35 cellular contexts compared by ENCODE assay signal in the genomic region with DNA sequence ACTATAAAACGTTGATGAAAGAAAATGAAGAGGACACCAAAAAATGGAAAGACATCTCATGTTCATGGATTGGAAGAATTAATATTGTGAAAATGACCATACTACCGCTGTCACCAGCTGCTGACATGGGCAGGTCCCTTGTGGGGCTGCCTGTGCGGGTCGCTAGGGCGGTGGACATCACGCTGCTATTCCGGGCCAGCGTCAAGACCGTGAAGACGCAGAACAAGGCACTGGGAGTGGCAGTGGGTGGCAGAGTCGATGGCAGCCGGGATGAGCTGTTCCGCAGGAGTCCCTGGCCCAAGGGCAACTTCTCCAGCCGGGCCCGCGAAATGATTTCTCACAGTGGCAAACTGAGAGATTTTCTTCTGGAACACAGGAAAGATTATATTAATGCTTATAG. TPM values are rescaled to one million over a fixed set of nuclear protein-coding genes. Genes with fewer than 3 reads are reported as not detected.
DNase-seq lines count a peak whose midpoint lies in the region; ATAC-seq, FAIRE-seq and TF ChIP-seq lines count a peak whose summit lies in the region.
"Had no signal": no experiment of that assay in that cellular context is flagged by ENCODE, and none has a peak within 500 bp of the region (broad histone marks: within the 10 kb centered on the region; RNA-seq: fewer than 3 reads in every experiment).

No MANE protein-coding gene starts in this region.

- no peak overlapping the region for H3K4me3 ChIP-seq in K562
- no peak overlapping the region for H3K4me3 ChIP-seq in MM.1S (ENCODE audit: low read length)
- H3K4me3 ChIP-seq: A549; BLaER1; BLaER1 treated with 17β-estradiol and CSF1 and Interleukin-3, amounts not matched to agents 10 nM and 100 nM had no signal

- BruUV-seq in K562 (replicated peaks; lab: Mats Ljungman, UMichigan): no TSS peak

- H4K20me1 ChIP-seq in K562 (replicated peaks; ENCODE audit: control insufficient read depth, insufficient read depth, low read length): no peaks in the 10 kb centered on the region
- no peaks in the 10 kb centered on the region for H4K20me1 ChIP-seq in MM.1S (ENCODE audit: insufficient read depth, low read length)
- H4K20me1 ChIP-seq: BLaER1; BLaER1 treated with 17β-estradiol and CSF1 and Interleukin-3, amounts not matched to agents 10 nM and 100 nM had no signal

- no peaks in the 10 kb centered on the region for H3K9me2 ChIP-seq in MM.1S (replicated peaks; ENCODE audit: insufficient read depth, low read length)

- intact Hi-C loops in activated naive CD4-positive, alpha-beta T cell treated with anti-CD3 and anti-CD28 coated beads for 36 hours (cut with micrococcal nuclease): no loop called here
- intact Hi-C loops in K562 (cut with micrococcal nuclease): no loop called here

- peak overlapping the region; percentile 14 for H3K27ac Mint-ChIP-seq in activated naive CD4-positive, alpha-beta T cell treated with anti-CD3 and anti-CD28 coated beads, Interleukin-2, amount 50 U/mL, for 24 hours
- H3K27ac Mint-ChIP-seq in activated naive CD4-positive, alpha-beta T cell treated with anti-CD3 and anti-CD28 coated beads for 36 hours: no peak overlapping the region
- H3K27ac Mint-ChIP-seq in nephron progenitor cell: no peak overlapping the region
- H3K27ac Mint-ChIP-seq: B cell; CD14-positive monocyte; CD4-positive, alpha-beta memory T cell; CD4-positive, alpha-beta T cell; CD4-positive, CD25-positive, alpha-beta regulatory T cell; CD8-positive, alpha-beta memory T cell; CD8-positive, alpha-beta T cell had no signal

- H3K36me3 ChIP-seq in K562 (ENCODE audit: control insufficient read depth, insufficient read depth, low read length) (no peaks in the 10 kb centered on the region), MM.1S (replicated peaks; ENCODE audit: insufficient read depth, low read length) (no peaks in the 10 kb centered on the region)
- H3K36me3 ChIP-seq: BE2C had no signal

- H3K36me3 Mint-ChIP-seq in activated naive CD4-positive, alpha-beta T cell treated with anti-CD3 and anti-CD28 coated beads, Interleukin-2, amount 50 U/mL, for 24 hours: peaks cover 15% of the 10 kb centered on the region
- peaks cover 2% of the 10 kb centered on the region for H3K36me3 Mint-ChIP-seq in activated naive CD4-positive, alpha-beta T cell treated with anti-CD3 and anti-CD28 coated beads for 36 hours (ENCODE audit: low read depth)
- H3K36me3 Mint-ChIP-seq in nephron progenitor cell (ENCODE audit: low read depth): peaks cover 11% of the 10 kb centered on the region
- H3K36me3 Mint-ChIP-seq: CD14-positive monocyte; CD8-positive, alpha-beta T cell had no signal

- H3K9ac ChIP-seq in K562 (ENCODE audit: insufficient read depth in 1 of 2, low read depth in 2 of 2, low read length in 2 of 2): no peak overlapping the region
- H3K9ac ChIP-seq in MM.1S (ENCODE audit: low read length): no peak overlapping the region
- H3K9ac ChIP-seq: BLaER1; BLaER1 treated with 17β-estradiol and CSF1 and Interleukin-3, amounts not matched to agents 10 nM and 100 nM had no signal

- ATAC-seq in K562: no peak
- ATAC-seq: A549; CD8-positive, alpha-beta T cell had no signal

- TF ChIP-seq EP300 in K562 (IDR thresholded peaks at IDR 0.05; ENCODE audit: low read length): no peak

- H3K4me3 Mint-ChIP-seq in activated naive CD4-positive, alpha-beta T cell treated with anti-CD3 and anti-CD28 coated beads, Interleukin-2, amount 50 U/mL, for 24 hours: no peak overlapping the region
- H3K4me3 Mint-ChIP-seq in activated naive CD4-positive, alpha-beta T cell treated with anti-CD3 and anti-CD28 coated beads for 36 hours: no peak overlapping the region
- no peak overlapping the region for H3K4me3 Mint-ChIP-seq in nephron progenitor cell
- H3K4me3 Mint-ChIP-seq: B cell; CD14-positive monocyte; CD4-positive, alpha-beta memory T cell; CD4-positive, alpha-beta T cell; CD4-positive, CD25-positive, alpha-beta regulatory T cell; CD8-positive, alpha-beta memory T cell; CD8-positive, alpha-beta T cell had no signal

- H3F3A ChIP-seq in MM.1S (ENCODE audit: insufficient read depth, low read length): no peaks in the 10 kb centered on the region

- H3K4me1 ChIP-seq in K562 (replicated peaks in 1 of 2; ENCODE audit: control insufficient read depth in 2 of 2, insufficient read depth in 2 of 2, low read length in 2 of 2) (no peaks in the 10 kb centered on the region), MM.1S (ENCODE audit: low read length) (no peaks in the 10 kb centered on the region)
- H3K4me1 ChIP-seq: A549; BE2C; BLaER1; BLaER1 treated with 17β-estradiol and CSF1 and Interleukin-3, amounts not matched to agents 10 nM and 100 nM; Caco-2 had no signal

- no peak for TF ChIP-seq RAD21 in K562 (CRISPR knock-in tag; conservative IDR thresholded peaks at IDR 0.05 in 1 of 2, IDR thresholded peaks at IDR 0.05 in 1 of 2)

- in situ Hi-C loops in K562 (cut with MboI): no loop called here

- no peaks in the 10 kb centered on the region for H3K9me1 ChIP-seq in K562 (ENCODE audit: control insufficient read depth, insufficient read depth, low read length)

- POLR2A ChIA-PET in K562 (lab: Yijun Ruan, JAX): interaction anchor here (0.6 to 1.2 kb wide), 2 partner anchors 12 to 678 kb away, joined by 3 to 4 read pairs; no protein-coding TSS in a partner anchor

- H3K27me3 Mint-ChIP-seq in activated naive CD4-positive, alpha-beta T cell treated with anti-CD3 and anti-CD28 coated beads, Interleukin-2, amount 50 U/mL, for 24 hours: peaks cover 9% of the 10 kb centered on the region
- H3K27me3 Mint-ChIP-seq in activated naive CD4-positive, alpha-beta T cell treated with anti-CD3 and anti-CD28 coated beads for 36 hours (ENCODE audit: low read depth): peaks cover 3% of the 10 kb centered on the region
- H3K27me3 Mint-ChIP-seq in nephron progenitor cell (ENCODE audit: low read depth, poor library complexity): peaks cover 16% of the 10 kb centered on the region

- FAIRE-seq in K562 (lab: Jason Lieb, UNC) (no peak), urothelium cell line (lab: Jason Lieb, UNC) (peak; percentile 23)
- FAIRE-seq: A204.1, A549, D721Med had no signal

- H3K27ac ChIP-seq in K562 (ENCODE audit: extremely low read depth, low read depth, low read length) (no peak overlapping the region), MM.1S (ENCODE audit: low read length) (no peak overlapping the region)
- H3K27ac ChIP-seq: 22Rv1; A549; BLaER1; BLaER1 treated with 17β-estradiol and CSF1 and Interleukin-3, amounts not matched to agents 10 nM and 100 nM; C4-2B had no signal

- H3K27me3 ChIP-seq in K562 (ENCODE audit: control insufficient read depth in 2 of 2, insufficient read depth in 2 of 2, low read length in 2 of 2): peaks cover 5 to 24% of the 10 kb centered on the region in 2 experiments; a peak in 4 of 5 replicates
- H3K27me3 ChIP-seq in MM.1S (replicated peaks; ENCODE audit: insufficient read depth, low read length): no peaks in the 10 kb centered on the region
- H3K27me3 ChIP-seq: BE2C; BLaER1; BLaER1 treated with 17β-estradiol and CSF1 and Interleukin-3, amounts not matched to agents 10 nM and 100 nM had no signal

- no peak for DNase-seq in activated naive CD4-positive, alpha-beta T cell treated with anti-CD3 and anti-CD28 coated beads for 36 hours
- DNase-seq in K562 (ENCODE audit: extremely low read depth in 1 of 4, low spot score in 3 of 4) (no peak), urothelium cell line (ENCODE audit: low spot score) (no peak), nephron progenitor cell (no peak), MM.1S (no peak)
- DNase-seq: 8988T; ACHN; AML-193; BE2C; C1 segment of cervical spinal cord; Caco-2; Calu3; CD4-positive, alpha-beta memory T cell; CD4-positive, alpha-beta T cell; CD4-positive, CD25-positive, alpha-beta regulatory T cell; CD8-positive, alpha-beta memory T cell; CD8-positive, alpha-beta T cell; COR-L47; DMS 273 treated with DMSO at 0.1 percent for 48 hours; DMS153; DMS53; DMS79; DMS79 treated with DMSO at 0.1 percent for 48 hours; DND-41; EL had no signal

- H3K9me3 ChIP-seq in K562 (replicated peaks; ENCODE audit: control insufficient read depth, insufficient read depth, low read depth, low read length) (peaks cover 7% of the 10 kb centered on the region; the same call in 1 of the 2 replicates), MM.1S (replicated peaks; ENCODE audit: insufficient read depth, low read length) (no peaks in the 10 kb centered on the region)
- H3K9me3 ChIP-seq: BE2C had no signal

- TF ChIP-seq POLR2A in K562 (conservative IDR thresholded peaks at IDR 0.05): no peak

- no peaks in the 10 kb centered on the region for H3K4me1 Mint-ChIP-seq in activated naive CD4-positive, alpha-beta T cell treated with anti-CD3 and anti-CD28 coated beads, Interleukin-2, amount 50 U/mL, for 24 hours
- no peaks in the 10 kb centered on the region for H3K4me1 Mint-ChIP-seq in activated naive CD4-positive, alpha-beta T cell treated with anti-CD3 and anti-CD28 coated beads for 36 hours (ENCODE audit: low read depth)
- H3K4me1 Mint-ChIP-seq in nephron progenitor cell: no peaks in the 10 kb centered on the region
- H3K4me1 Mint-ChIP-seq: B cell; CD14-positive monocyte; CD4-positive, alpha-beta memory T cell; CD4-positive, CD25-positive, alpha-beta regulatory T cell; CD8-positive, alpha-beta memory T cell had no signal

- 11% methylated on average over 16 of the region's 16 CpGs for WGBS in K562 (ENCODE audit: insufficient coverage, low coverage, missing lambda C conversion rate)

- no peaks in the 10 kb centered on the region for H3K79me2 ChIP-seq in K562 (ENCODE audit: control insufficient read depth, insufficient read depth, low read length)
- no peaks in the 10 kb centered on the region for H3K79me2 ChIP-seq in MM.1S (ENCODE audit: low read length)

- peaks cover 14% of the 10 kb centered on the region for H3K9me3 Mint-ChIP-seq in activated naive CD4-positive, alpha-beta T cell treated with anti-CD3 and anti-CD28 coated beads, Interleukin-2, amount 50 U/mL, for 24 hours
- peaks cover 22% of the 10 kb centered on the region for H3K9me3 Mint-ChIP-seq in activated naive CD4-positive, alpha-beta T cell treated with anti-CD3 and anti-CD28 coated beads for 36 hours
- peaks cover 44% of the 10 kb centered on the region for H3K9me3 Mint-ChIP-seq in nephron progenitor cell

- no peak for TF ChIP-seq CTCF in K562 (IDR thresholded peaks at IDR 0.05 in 2 of 3, conservative IDR thresholded peaks at IDR 0.05 in 1 of 3; ENCODE audit: insufficient read depth in 2 of 3, low read depth in 1 of 3, low read length in 3 of 3)
- TF ChIP-seq CTCF in nephron progenitor cell (IDR thresholded peaks at IDR 0.05): no peak
- no peak for TF ChIP-seq CTCF in MM.1S (IDR thresholded peaks at IDR 0.05; ENCODE audit: low read length)

- CTCF ChIA-PET in activated naive CD4-positive, alpha-beta T cell treated with anti-CD3 and anti-CD28 coated beads for 36 hours (lab: Charles Lee): no interaction called here
- CTCF ChIA-PET in K562 (lab: Yijun Ruan, JAX; ENCODE audit: low intra/inter-chr PET ratio): no interaction called here

- H2AFZ ChIP-seq in K562 (ENCODE audit: low read depth, low read length): 0 out of 2 replicates have a peak overlapping the region, but pooled peaks have one; percentile 14
- H2AFZ ChIP-seq in MM.1S (ENCODE audit: low read length): no peak overlapping the region

- no peak overlapping the region for H3K4me2 ChIP-seq in K562 (ENCODE audit: insufficient read depth, low read length)
- H3K4me2 ChIP-seq in MM.1S (ENCODE audit: low read depth, low read length): no peak overlapping the region
- H3K4me2 ChIP-seq: A549; BLaER1; BLaER1 treated with 17β-estradiol and CSF1 and Interleukin-3, amounts not matched to agents 10 nM and 100 nM had no signal

RNA-seq across cellular contexts. Expression of gene NSRP1, which starts 48.2 kb away (rescaled TPM):
- total RNA-seq in activated naive CD4-positive, alpha-beta T cell treated with anti-CD3 and anti-CD28 coated beads for 36 hours: 10 to 100 TPM; 21.4 to 21.5 TPM
- total RNA-seq in K562 (2011; cell fraction: chromatin; rRNA removed; ENCODE audit: low replicate concordance): 40.8 and 58.4 TPM in 2 replicates
- total RNA-seq in K562 (2011; cell fraction: nucleolus; rRNA removed): 30.5 and 46.5 TPM in 2 replicates
- total RNA-seq in K562 (2011; cell fraction: nucleoplasm; rRNA removed): 75.9 and 147 TPM in 2 replicates
- total RNA-seq in K562 (2014; rRNA removed) (18.4 and 18.8 TPM in 2 replicates), K562 (2014; rRNA removed; fragmentation: Illumina TruSeq; extraction: Trizol) (32.2 and 34.1 TPM in 2 replicates), K562 (2015; rRNA removed; fragmentation: Illumina TruSeq; extraction: Trizol) (29.0 and 32.7 TPM in 2 replicates), K562 (2021) (19.5 and 20.8 TPM in 2 replicates)
- polyA plus RNA-seq in K562 (2011; rRNA removed) (8.7 and 19.0 TPM in 2 replicates), K562 (2014; fragmentation: Illumina TruSeq; extraction: Trizol) (50.4 and 68.6 TPM in 2 replicates), K562 (2014; fragmentation: Nextera tagmentation; extraction: Ambion mirVana) (10 to 100 TPM; 52.8 to 54.2 TPM), K562 (2014; rRNA removed) (36.6 and 43.6 TPM in 2 replicates)
- 3.3 and 7.0 TPM in 2 replicates for polyA plus RNA-seq in K562 (2011; cell fraction: cytosol; rRNA removed)
- polyA plus RNA-seq in K562 (2011; cell fraction: nucleus; rRNA removed): 9.8 and 17.2 TPM in 2 replicates
- 28.6 and 33.8 TPM in 2 replicates for polyA plus RNA-seq in K562 (2012)
- 11.7 and 16.7 TPM in 2 replicates for polyA minus RNA-seq in K562 (2011; rRNA and poly(A)+ RNA removed)
- polyA minus RNA-seq in K562 (2011; cell fraction: cytosol; rRNA and poly(A)+ RNA removed): 14.0 and 17.5 TPM in 2 replicates
- 13.0 and 20.9 TPM in 2 replicates for polyA minus RNA-seq in K562 (2011; cell fraction: nucleus; rRNA and poly(A)+ RNA removed)
